In genomic region chr6:118618676-118619377, GRCh38 we compare ENCODE assay signal across 8 cellular contexts. TPM values are rescaled to one million over a fixed set of nuclear protein-coding genes. Genes with fewer than 3 reads are reported as not detected.
DNase-seq lines count a peak whose midpoint lies in the region; ATAC-seq and TF ChIP-seq lines count a peak whose summit lies in the region.

No MANE protein-coding gene starts in this region.

- H3F3A ChIP-seq in SK-N-SH (replicated peaks; ENCODE audit: insufficient read depth): peaks cover 5% of the 10 kb centered on the region

- no peaks in the 10 kb centered on the region for H3K9me3 Mint-ChIP-seq in activated naive CD4-positive, alpha-beta T cell treated with anti-CD3 and anti-CD28 coated beads, Interleukin-2, amount 50 U/mL, for 72 hours

- no peaks in the 10 kb centered on the region for H3K9me2 ChIP-seq in SK-N-SH

- H3K27me3 ChIP-seq in SK-N-SH (ENCODE audit: insufficient read depth) (no peaks in the 10 kb centered on the region), cardiac muscle cell (no peaks in the 10 kb centered on the region)

- POLR2A ChIA-PET in SK-N-SH (lab: Yijun Ruan, JAX): no interaction called here

- peak; percentile 85 for TF ChIP-seq CTCF in SK-N-SH (IDR thresholded peaks at IDR 0.05)
- peak; percentile 95 for TF ChIP-seq CTCF in cardiac muscle cell (IDR thresholded peaks at IDR 0.05; ENCODE audit: low read depth, low read length)

- H3K4me1 ChIP-seq in SK-N-SH (ENCODE audit: control insufficient read depth in 1 of 2, insufficient read depth in 2 of 2, low read depth in 1 of 2, low read length in 1 of 2) (no peaks in the 10 kb centered on the region; a peak in 1 of 4 replicates), cardiac muscle cell (ENCODE audit: low read depth) (no peaks in the 10 kb centered on the region)

- peak; percentile 75 for TF ChIP-seq RAD21 in SK-N-SH (IDR thresholded peaks at IDR 0.05; ENCODE audit: low read length)

- no peak overlapping the region for H3K27ac ChIP-seq in SK-N-SH (ENCODE audit: low read depth in 2 of 2, low read length in 1 of 2)
- H3K27ac ChIP-seq in cardiac muscle cell: no peak overlapping the region

- H3K4me2 ChIP-seq in SK-N-SH: no peak overlapping the region

- peak; percentile 4 for DNase-seq in COR-L47 (lab: John Stamatoyannopoulos, UW)
- DNase-seq in SK-N-SH: peak; percentile 49
- DNase-seq in activated naive CD4-positive, alpha-beta T cell treated with anti-CD3 and anti-CD28 coated beads, Interleukin-2, amount 50 U/mL, for 72 hours (ENCODE audit: low spot score in 2 of 2): peak; percentile 67 to 68
- peak; percentile 42 to 46 for DNase-seq in cardiac muscle cell (ENCODE audit: low read depth in 1 of 2, low spot score in 1 of 2)
- peak; percentile 16 for DNase-seq in renal cortical epithelial cell (ENCODE audit: low read depth)

- H4K20me1 ChIP-seq in SK-N-SH (ENCODE audit: insufficient read depth): 0 out of 2 replicates have a peak, but pooled peaks cover 10% of the 10 kb centered on the region

- no peaks in the 10 kb centered on the region for H3K9me3 ChIP-seq in SK-N-SH
- no peaks in the 10 kb centered on the region for H3K9me3 ChIP-seq in cardiac muscle cell (ENCODE audit: low read depth)

- 60% methylated on average over 14 of the region's 15 CpGs for WGBS in SK-N-SH (ENCODE audit: low lambda C conversion rate)

- H3K79me2 ChIP-seq in SK-N-SH (ENCODE audit: insufficient read depth): peaks cover 24% of the 10 kb centered on the region

- H3K36me3 ChIP-seq in SK-N-SH (replicated peaks in 1 of 2; ENCODE audit: control insufficient read depth in 1 of 2, insufficient read depth in 2 of 2, low read length in 1 of 2): no peaks in the 10 kb centered on the region
- no peaks in the 10 kb centered on the region for H3K36me3 ChIP-seq in cardiac muscle cell

- ATAC-seq in GM19395 (IDR thresholded peaks at IDR 0.05; ENCODE audit: unreplicated experiment) (peak; percentile 89), HG03521 (IDR thresholded peaks at IDR 0.05; ENCODE audit: unreplicated experiment) (peak; percentile 94), GM18520 (IDR thresholded peaks at IDR 0.05; ENCODE audit: unreplicated experiment) (no peak)
- ATAC-seq in activated naive CD4-positive, alpha-beta T cell treated with anti-CD3 and anti-CD28 coated beads, Interleukin-2, amount 50 U/mL, for 72 hours: peak; percentile 74 to 81

- no peak for TF ChIP-seq EP300 in SK-N-SH (IDR thresholded peaks at IDR 0.05; ENCODE audit: borderline replicate concordance in 1 of 2, low read depth in 1 of 2, low read length in 1 of 2)

- H3K4me3 ChIP-seq in SK-N-SH (ENCODE audit: low read depth in 2 of 2, low read length in 1 of 2) (no peak overlapping the region), cardiac muscle cell (no peak overlapping the region)

- peaks cover 0 to 12% of the 10 kb centered on the region in 2 donors for H3K36me3 Mint-ChIP-seq in activated naive CD4-positive, alpha-beta T cell treated with anti-CD3 and anti-CD28 coated beads, Interleukin-2, amount 50 U/mL, for 72 hours

- CTCF ChIA-PET in SK-N-SH (lab: Yijun Ruan, JAX): interaction anchor here (0.6 to 1.0 kb wide), 5 partner anchors 17 to 1473 kb away, joined by 3 to 4 read pairs (median 3); no protein-coding TSS in a partner anchor

- peak overlapping the region in 1 of 2 donors; percentile 22 for H3K27ac Mint-ChIP-seq in activated naive CD4-positive, alpha-beta T cell treated with anti-CD3 and anti-CD28 coated beads, Interleukin-2, amount 50 U/mL, for 72 hours

- no peak overlapping the region for H2AFZ ChIP-seq in SK-N-SH (ENCODE audit: low read depth)

- no peak overlapping the region for H3K9ac ChIP-seq in SK-N-SH

TF ChIP-seq in SK-N-SH, 30 proteins besides CTCF, POLR2A, EP300 and RAD21:
- TF ChIP-seq SMC3 (IDR thresholded peaks at IDR 0.05; ENCODE audit: low read depth, low read length): peak; percentile 69
- TF ChIP-seq, protein P1, sequence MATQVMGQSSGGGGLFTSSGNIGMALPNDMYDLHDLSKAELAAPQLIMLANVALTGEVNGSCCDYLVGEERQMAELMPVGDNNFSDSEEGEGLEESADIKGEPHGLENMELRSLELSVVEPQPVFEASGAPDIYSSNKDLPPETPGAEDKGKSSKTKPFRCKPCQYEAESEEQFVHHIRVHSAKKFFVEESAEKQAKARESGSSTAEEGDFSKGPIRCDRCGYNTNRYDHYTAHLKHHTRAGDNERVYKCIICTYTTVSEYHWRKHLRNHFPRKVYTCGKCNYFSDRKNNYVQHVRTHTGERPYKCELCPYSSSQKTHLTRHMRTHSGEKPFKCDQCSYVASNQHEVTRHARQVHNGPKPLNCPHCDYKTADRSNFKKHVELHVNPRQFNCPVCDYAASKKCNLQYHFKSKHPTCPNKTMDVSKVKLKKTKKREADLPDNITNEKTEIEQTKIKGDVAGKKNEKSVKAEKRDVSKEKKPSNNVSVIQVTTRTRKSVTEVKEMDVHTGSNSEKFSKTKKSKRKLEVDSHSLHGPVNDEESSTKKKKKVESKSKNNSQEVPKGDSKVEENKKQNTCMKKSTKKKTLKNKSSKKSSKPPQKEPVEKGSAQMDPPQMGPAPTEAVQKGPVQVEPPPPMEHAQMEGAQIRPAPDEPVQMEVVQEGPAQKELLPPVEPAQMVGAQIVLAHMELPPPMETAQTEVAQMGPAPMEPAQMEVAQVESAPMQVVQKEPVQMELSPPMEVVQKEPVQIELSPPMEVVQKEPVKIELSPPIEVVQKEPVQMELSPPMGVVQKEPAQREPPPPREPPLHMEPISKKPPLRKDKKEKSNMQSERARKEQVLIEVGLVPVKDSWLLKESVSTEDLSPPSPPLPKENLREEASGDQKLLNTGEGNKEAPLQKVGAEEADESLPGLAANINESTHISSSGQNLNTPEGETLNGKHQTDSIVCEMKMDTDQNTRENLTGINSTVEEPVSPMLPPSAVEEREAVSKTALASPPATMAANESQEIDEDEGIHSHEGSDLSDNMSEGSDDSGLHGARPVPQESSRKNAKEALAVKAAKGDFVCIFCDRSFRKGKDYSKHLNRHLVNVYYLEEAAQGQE (IDR thresholded peaks at IDR 0.05; ENCODE audit: low read depth, low read length): no peak
TF ChIP-seq in SK-N-SH: peak in this region for 1.

RNA-seq across cellular contexts. Expression of gene CEP85L, which starts 32.6 kb away (rescaled TPM):
- polyA plus RNA-seq in SK-N-SH (2012; rRNA removed) (1.1 and 1.3 TPM in 2 replicates), cardiac muscle cell (7.9 and 22.2 TPM in 2 replicates)
- 1.2 and 1.3 TPM in 2 replicates for polyA plus RNA-seq in SK-N-SH (2012; cell fraction: cytosol; rRNA removed)
- polyA plus RNA-seq in SK-N-SH (2012; cell fraction: nucleus; rRNA removed): 1.1 and 2.5 TPM in 2 replicates
- total RNA-seq in activated naive CD4-positive, alpha-beta T cell treated with anti-CD3 and anti-CD28 coated beads, Interleukin-2, amount 50 U/mL, for 72 hours: 10 to 100 TPM; 38.5 to 41.3 TPM
- total RNA-seq in cardiac muscle cell (11.3 and 20.0 TPM in 2 replicates), renal cortical epithelial cell (7.6 and 15.3 TPM in 2 replicates)

Comparison
In these comparisons a context has a peak if more than half of its experiments do, and no peak if none do; other contexts are left out.
1. DNase-seq: peak in every context shown above with its lines; median percentile 68 in activated naive CD4-positive, alpha-beta T cell treated with anti-CD3 and anti-CD28 coated beads, Interleukin-2, amount 50 U/mL, for 72 hours; 49 in SK-N-SH; 44 in cardiac muscle cell; 16 in renal cortical epithelial cell; 4 in COR-L47.